ENCODE assay signal across 23 cellular contexts in the genomic region with DNA sequence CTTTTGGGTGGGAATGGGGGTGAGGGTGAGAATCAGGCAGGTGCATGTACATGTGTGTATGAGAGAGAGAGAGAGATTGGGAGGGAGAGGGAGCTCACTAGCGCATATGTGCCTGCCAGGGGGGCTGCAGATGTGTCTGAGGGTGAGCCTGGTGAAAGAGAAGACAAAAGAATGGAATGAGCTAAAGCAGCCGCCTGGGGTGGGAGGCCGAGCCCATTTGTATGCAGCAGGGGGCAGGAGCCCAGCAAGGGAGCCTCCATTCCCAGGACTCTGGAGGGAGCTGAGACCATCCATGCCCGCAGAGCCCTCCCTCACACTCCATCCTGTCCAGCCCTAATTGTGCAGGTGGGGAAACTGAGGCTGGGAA.
DNase-seq lines count a peak whose midpoint lies in the region; TF ChIP-seq lines count a peak whose summit lies in the region.
"Had no signal": no experiment of that assay in that cellular context is flagged by ENCODE, and none has a peak within 500 bp of the region (broad histone marks: within the 10 kb centered on the region; RNA-seq: fewer than 3 reads in every experiment).

No MANE protein-coding gene starts in this region.

- H3K27me3 ChIP-seq in HUES6 (ENCODE audit: control insufficient read depth, insufficient read depth, low read length) (no peaks in the 10 kb centered on the region), A673 (replicated peaks; ENCODE audit: insufficient read depth, low read depth, low read length, poor library complexity) (no peaks in the 10 kb centered on the region)
- H3K27me3 ChIP-seq: suprapubic skin had no signal

- H3K9me3 Mint-ChIP-seq in mesothelial cell of epicardium = no peaks in the 10 kb centered on the region
- H3K9me3 Mint-ChIP-seq: stimulated activated effector memory CD8-positive, alpha-beta T cell treated with anti-CD3 and anti-CD28 coated beads, Interleukin-12 subunit alpha, Interleukin-12 subunit beta, amount 100 ng/mL, for 72 hours had no signal

- no peaks in the 10 kb centered on the region for H3K36me3 ChIP-seq in HUES6 (ENCODE audit: control insufficient read depth, insufficient read depth, low read length)
- H3K36me3 ChIP-seq in A673 (ENCODE audit: insufficient read depth, low read length, poor library complexity, severe bottlenecking) = no peaks in the 10 kb centered on the region
- H3K36me3 ChIP-seq: suprapubic skin had no signal

- H3K4me3 Mint-ChIP-seq in mesothelial cell of epicardium = no peak overlapping the region
- H3K4me3 Mint-ChIP-seq: stimulated activated effector memory CD8-positive, alpha-beta T cell treated with anti-CD3 and anti-CD28 coated beads, Interleukin-12 subunit alpha, Interleukin-12 subunit beta, amount 100 ng/mL, for 72 hours had no signal

- TF ChIP-seq CTCF in mesothelial cell of epicardium (IDR thresholded peaks at IDR 0.05; ENCODE audit: unreplicated experiment) (no peak), A673 (conservative IDR thresholded peaks at IDR 0.05; ENCODE audit: low read depth, low read length) (no peak)

- H3K9ac ChIP-seq in HUES6 (ENCODE audit: low read length) = no peak overlapping the region

- intact Hi-C loops in A673 (cut with micrococcal nuclease; ENCODE audit: unreplicated experiment) = no loop called here

- peak; percentile 60 for DNase-seq in COR-L47 (lab: John Stamatoyannopoulos, UW)
- no peak for DNase-seq in mesothelial cell of epicardium (ENCODE audit: low spot score in 2 of 2, unreplicated experiment in 2 of 2)
- DNase-seq in DMS153 (lab: John Stamatoyannopoulos, UW) = no peak
- no peak for DNase-seq in stimulated activated CD4-positive, alpha-beta T cell treated with anti-CD3 and anti-CD28 coated beads, Interleukin-2, amount 100 ng/mL, for 48 hours
- no peak for DNase-seq in A673 (ENCODE audit: low spot score)
- no peak for DNase-seq in NCI-H2227 (lab: John Stamatoyannopoulos, UW; ENCODE audit: unreplicated experiment)
- DNase-seq: ACHN; activated CD4-positive, alpha-beta T cell treated with anti-CD3 and anti-CD28 coated beads for 4 hours; activated CD8-positive, alpha-beta memory T cell treated with anti-CD3 and anti-CD28 coated beads for 24 hours; activated naive CD4-positive, alpha-beta T cell treated with Interleukin-2 at 50 U/mL for 16 hours; activated T-cell treated with anti-CD3 and anti-CD28 coated beads, Interleukin-2, amount 50 U/mL, for 1 hour; DMS79 treated with DMSO at 0.1 percent for 48 hours; GOT3; Kasumi-1; left cardiac atrium; mammary epithelial cell; NCI-H526; T-helper 2 cell had no signal

- H3K36me3 Mint-ChIP-seq in mesothelial cell of epicardium = peaks cover 6% of the 10 kb centered on the region
- H3K36me3 Mint-ChIP-seq: stimulated activated effector memory CD8-positive, alpha-beta T cell treated with anti-CD3 and anti-CD28 coated beads, Interleukin-12 subunit alpha, Interleukin-12 subunit beta, amount 100 ng/mL, for 72 hours had no signal

- peaks cover 42% of the 10 kb centered on the region for H3K4me1 Mint-ChIP-seq in mesothelial cell of epicardium
- H3K4me1 Mint-ChIP-seq: stimulated activated effector memory CD8-positive, alpha-beta T cell treated with anti-CD3 and anti-CD28 coated beads, Interleukin-12 subunit alpha, Interleukin-12 subunit beta, amount 100 ng/mL, for 72 hours had no signal

- H3K27me3 Mint-ChIP-seq in mesothelial cell of epicardium (ENCODE audit: low read depth) = no peaks in the 10 kb centered on the region

- H3K27ac ChIP-seq in HUES6 (ENCODE audit: low read depth, low read length) (peak overlapping the region; percentile 13; the same call in 1 of the 2 replicates), angular gyrus (ENCODE audit: low read depth, low read length) (peak overlapping the region; percentile 97), A673 (ENCODE audit: low read depth, low read length, poor library complexity, severe bottlenecking) (no peak overlapping the region)
- H3K27ac ChIP-seq: SK-N-MC, suprapubic skin had no signal

- peak overlapping the region; percentile 14 for H3K27ac Mint-ChIP-seq in mesothelial cell of epicardium
- H3K27ac Mint-ChIP-seq: stimulated activated effector memory CD8-positive, alpha-beta T cell treated with anti-CD3 and anti-CD28 coated beads, Interleukin-12 subunit alpha, Interleukin-12 subunit beta, amount 100 ng/mL, for 72 hours had no signal

- H3K4me1 ChIP-seq in HUES6 (ENCODE audit: control insufficient read depth, insufficient read depth, low read length) (peaks cover 39% of the 10 kb centered on the region), A673 (ENCODE audit: insufficient read depth, low read length, poor library complexity, severe bottlenecking) (peaks cover 6% of the 10 kb centered on the region)

- H3K4me3 ChIP-seq in HUES6 (ENCODE audit: low read depth, low read length) (peak overlapping the region; percentile 12; the same call in 1 of the 2 replicates), A673 (ENCODE audit: low read depth, low read length, poor library complexity, severe bottlenecking) (no peak overlapping the region)
- H3K4me3 ChIP-seq: SK-N-MC, suprapubic skin had no signal

- H3K9me3 ChIP-seq in HUES6 (ENCODE audit: control insufficient read depth, insufficient read depth, low read depth, low read length) (no peaks in the 10 kb centered on the region), A673 (ENCODE audit: low read depth, low read length, poor library complexity, severe bottlenecking) (no peaks in the 10 kb centered on the region)
- H3K9me3 ChIP-seq: suprapubic skin had no signal

- BruUV-seq in A673 (replicated peaks; lab: Mats Ljungman, UMichigan) = no TSS peak

- CTCF ChIA-PET in A673 (lab: Charles Lee) = no interaction called here

- POLR2A ChIA-PET in A673 (lab: Charles Lee; ENCODE audit: low non-redundant PET) = no interaction called here
